In the genomic region with DNA sequence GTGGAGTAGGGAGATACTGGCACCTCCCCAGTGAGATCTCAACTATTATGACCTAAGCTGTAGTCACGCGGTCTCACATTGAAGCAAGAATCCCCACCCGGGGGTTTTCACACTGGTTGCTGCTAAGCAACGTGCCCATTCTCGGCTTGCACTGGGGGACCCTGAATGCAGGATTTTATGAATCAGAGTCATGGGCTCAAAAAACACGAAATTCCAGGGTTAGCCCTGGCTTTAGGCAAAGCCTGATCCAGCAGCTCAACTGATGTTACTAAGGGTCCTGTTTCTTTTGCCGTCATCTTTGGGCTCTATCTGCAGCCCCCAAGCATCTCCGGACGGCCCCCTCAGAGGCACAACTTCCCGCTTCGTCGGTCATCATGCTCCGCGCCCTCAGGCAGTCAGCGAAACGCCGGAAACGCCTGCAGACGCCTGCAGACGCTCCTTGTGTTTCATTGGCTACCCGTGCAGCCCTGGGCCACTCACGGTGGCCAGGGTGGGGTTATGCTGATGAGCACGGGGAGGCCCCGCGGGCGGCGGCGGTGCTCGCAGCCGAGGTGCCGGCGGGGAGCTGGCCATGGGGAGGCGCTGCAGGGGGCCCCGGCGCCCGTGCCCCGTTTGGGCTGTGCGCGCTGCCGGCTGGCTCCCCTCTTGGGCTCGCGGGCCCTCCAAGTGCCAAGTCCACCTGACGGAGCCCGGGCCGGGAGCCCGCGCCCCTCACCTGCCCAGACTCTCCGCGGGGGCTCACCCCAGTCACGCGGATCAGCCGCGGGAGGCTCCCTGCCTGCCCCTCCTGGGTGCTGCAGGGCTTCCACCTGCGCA, we compare ENCODE assay signal across 1 cellular context.
TF ChIP-seq lines count a peak whose summit lies in the region.

No MANE protein-coding gene starts in this region.

TF ChIP-seq in HEK293, 187 proteins besides CTCF, POLR2A, EP300 and RAD21 (continued from another document):
- TF ChIP-seq, protein P1, sequence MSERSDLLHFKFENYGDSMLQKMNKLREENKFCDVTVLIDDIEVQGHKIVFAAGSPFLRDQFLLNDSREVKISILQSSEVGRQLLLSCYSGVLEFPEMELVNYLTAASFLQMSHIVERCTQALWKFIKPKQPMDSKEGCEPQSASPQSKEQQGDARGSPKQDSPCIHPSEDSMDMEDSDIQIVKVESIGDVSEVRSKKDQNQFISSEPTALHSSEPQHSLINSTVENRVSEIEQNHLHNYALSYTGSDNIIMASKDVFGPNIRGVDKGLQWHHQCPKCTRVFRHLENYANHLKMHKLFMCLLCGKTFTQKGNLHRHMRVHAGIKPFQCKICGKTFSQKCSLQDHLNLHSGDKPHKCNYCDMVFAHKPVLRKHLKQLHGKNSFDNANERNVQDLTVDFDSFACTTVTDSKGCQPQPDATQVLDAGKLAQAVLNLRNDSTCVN (tag by site-specific recombination; optimal IDR thresholded peaks at IDR 0.05), result peak; percentile 61
- TF ChIP-seq ZNF561 (tag by site-specific recombination; IDR thresholded peaks at IDR 0.05; ENCODE audit: borderline replicate concordance) (peak; percentile 78; the same call in 1 of the 2 replicates), ZBTB48 (tag by site-specific recombination; IDR thresholded peaks at IDR 0.05) (0 out of 2 replicates have a peak, but pooled peaks have one; percentile 29), GLIS1 (tag by site-specific recombination; IDR thresholded peaks at IDR 0.05) (peak; percentile 99), ZNF335 (tag by site-specific recombination; conservative IDR thresholded peaks at IDR 0.05) (peak; percentile 75), ZNF585B (tag by site-specific recombination; IDR thresholded peaks at IDR 0.05) (no peak), YY1 (tag by site-specific recombination; IDR thresholded peaks at IDR 0.05) (no peak)
- TF ChIP-seq, protein P2, sequence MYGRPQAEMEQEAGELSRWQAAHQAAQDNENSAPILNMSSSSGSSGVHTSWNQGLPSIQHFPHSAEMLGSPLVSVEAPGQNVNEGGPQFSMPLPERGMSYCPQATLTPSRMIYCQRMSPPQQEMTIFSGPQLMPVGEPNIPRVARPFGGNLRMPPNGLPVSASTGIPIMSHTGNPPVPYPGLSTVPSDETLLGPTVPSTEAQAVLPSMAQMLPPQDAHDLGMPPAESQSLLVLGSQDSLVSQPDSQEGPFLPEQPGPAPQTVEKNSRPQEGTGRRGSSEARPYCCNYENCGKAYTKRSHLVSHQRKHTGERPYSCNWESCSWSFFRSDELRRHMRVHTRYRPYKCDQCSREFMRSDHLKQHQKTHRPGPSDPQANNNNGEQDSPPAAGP (tag by site-specific recombination; IDR thresholded peaks at IDR 0.05), result 0 out of 2 replicates have a peak, but pooled peaks have one; percentile 18
TF ChIP-seq in HEK293: peak in this region for 30.
